ENCODE assay signal across 8 cellular contexts in genomic region chr6:99330159-99330558, GRCh38. TPM values are rescaled to one million over a fixed set of nuclear protein-coding genes. Genes with fewer than 3 reads are reported as not detected.
A peak's percentile ranks its signal among the peaks of the same experiment; 100 is the strongest.
DNase-seq lines count a peak whose midpoint lies in the region; ATAC-seq, FAIRE-seq and TF ChIP-seq lines count a peak whose summit lies in the region.

No MANE protein-coding gene starts in this region.

- H3K4me3 Mint-ChIP-seq in Caco-2 (ENCODE audit: unreplicated experiment): no peak overlapping the region

- CTCF ChIA-PET in Caco-2 (lab: Charles Lee): interaction anchor here (0.6 to 1.1 kb wide), 4 partner anchors 14 to 1276 kb away, joined by 3 to 6 read pairs (median 4); partner anchors contain the start of genes FAXC and PNISR

- H3K4me1 Mint-ChIP-seq in Caco-2 (ENCODE audit: low read depth, unreplicated experiment): no peaks in the 10 kb centered on the region

- H3K4me3 ChIP-seq in Caco-2 (ENCODE audit: low read depth, low read length) (no peak overlapping the region), parathyroid adenoma (ENCODE audit: low read depth, low read length) (no peak overlapping the region), uterus (no peak overlapping the region)

- H3K9me3 Mint-ChIP-seq in Caco-2 (ENCODE audit: unreplicated experiment): no peaks in the 10 kb centered on the region

- H3K27ac Mint-ChIP-seq in Caco-2 (ENCODE audit: unreplicated experiment): no peak overlapping the region

- no peak overlapping the region for H2AFZ ChIP-seq in parathyroid adenoma

- no peaks in the 10 kb centered on the region for H3K36me3 ChIP-seq in Caco-2 (ENCODE audit: control insufficient read depth, insufficient read depth, low read length)
- no peaks in the 10 kb centered on the region for H3K36me3 ChIP-seq in parathyroid adenoma (ENCODE audit: control insufficient read depth, insufficient read depth, low read length)
- no peaks in the 10 kb centered on the region for H3K36me3 ChIP-seq in uterus

- ATAC-seq in HG03159 (IDR thresholded peaks at IDR 0.05; ENCODE audit: unreplicated experiment): peak; percentile 74

- no peak overlapping the region for H3K27ac ChIP-seq in parathyroid adenoma
- H3K27ac ChIP-seq in uterus: no peak overlapping the region

- POLR2A ChIA-PET in Caco-2 (lab: Charles Lee): interaction anchor here (1.4 kb wide), 1 partner anchor 63 kb away, joined by 5 read pairs; no protein-coding TSS in a partner anchor

- no peak overlapping the region for H3K4me2 ChIP-seq in parathyroid adenoma (ENCODE audit: low read length)

- TF ChIP-seq CTCF in Caco-2 (IDR thresholded peaks at IDR 0.05; ENCODE audit: insufficient read depth in 1 of 2, low read depth in 1 of 2, low read length in 1 of 2, severe bottlenecking in 1 of 2, unreplicated experiment in 1 of 2) (peak; percentile 49 to 66), parathyroid adenoma (IDR thresholded peaks at IDR 0.05) (peak; percentile 72), uterus (IDR thresholded peaks at IDR 0.05) (peak; percentile 42 to 58 (median 50))

- no peaks in the 10 kb centered on the region for H3K4me1 ChIP-seq in Caco-2
- no peaks in the 10 kb centered on the region for H3K4me1 ChIP-seq in parathyroid adenoma
- H3K4me1 ChIP-seq in uterus: no peaks in the 10 kb centered on the region

- no peaks in the 10 kb centered on the region for H3K27me3 ChIP-seq in Caco-2 (replicated peaks; ENCODE audit: control insufficient read depth, insufficient read depth, low read length)
- H3K27me3 ChIP-seq in parathyroid adenoma (ENCODE audit: control insufficient read depth, insufficient read depth, low read length): no peaks in the 10 kb centered on the region
- no peaks in the 10 kb centered on the region for H3K27me3 ChIP-seq in uterus

- no TSS peak for BruUV-seq in Caco-2 (replicated peaks; lab: Mats Ljungman, UMichigan)

- no peaks in the 10 kb centered on the region for H3K36me3 Mint-ChIP-seq in Caco-2 (ENCODE audit: insufficient read depth, unreplicated experiment)

- no peak for TF ChIP-seq POLR2A in uterus (IDR thresholded peaks at IDR 0.05)

- no peaks in the 10 kb centered on the region for H3K27me3 Mint-ChIP-seq in Caco-2 (ENCODE audit: insufficient read depth, unreplicated experiment)

- H3K9ac ChIP-seq in parathyroid adenoma: no peak overlapping the region

- peaks cover 15% of the 10 kb centered on the region for H3K79me2 ChIP-seq in parathyroid adenoma

- intact Hi-C loops in Caco-2 (cut with micrococcal nuclease; ENCODE audit: unreplicated experiment) (loop anchor here (1.0 kb wide), 2 partner anchors 95 to 416 kb away; partner anchors contain the start of gene PNISR), uterus (cut with DNase I; ENCODE audit: low total_unique reads) (no loop called here)

- FAIRE-seq in GM19239 (lab: Jason Lieb, UNC): peak; percentile 96

- DNase-seq in Caco-2: peak in 1 of 2 experiments; percentile 53
- DNase-seq in GM19239 (ENCODE audit: insufficient read length, low spot score): peak; percentile 60
- DNase-seq in NCI-H774 (lab: John Stamatoyannopoulos, UW): peak; percentile 66
- peak; percentile 61 for DNase-seq in activated CD8-positive, alpha-beta memory T cell treated with anti-CD3 and anti-CD28 coated beads, Interleukin-2, amount 50 U/mL, for 48 hours
- peak; percentile 82 for DNase-seq in fibroblast of peridontal ligament (ENCODE audit: extremely low read depth)
- peak in 1 of 2 donors; percentile 30 for DNase-seq in uterus

- H3K9me3 ChIP-seq in Caco-2 (no peaks in the 10 kb centered on the region), parathyroid adenoma (ENCODE audit: control insufficient read depth, low read length) (no peaks in the 10 kb centered on the region), uterus (no peaks in the 10 kb centered on the region)

RNA-seq across cellular contexts. Expression of gene FAXC, which starts 19.3 kb away (rescaled TPM):
- 0.16 and 0.86 TPM in 2 replicates for total RNA-seq in Caco-2 (2022)
- 10 to 100 TPM in 1 of 4 donors, 1 to 10 TPM in 3; 2.8 to 11.3 (median 8.9) TPM for total RNA-seq in uterus
